8 cellular contexts compared by ENCODE assay signal in genomic region chr4:181301735-181302380, GRCh38.
DNase-seq lines count a peak whose midpoint lies in the region; ATAC-seq and TF ChIP-seq lines count a peak whose summit lies in the region.

No MANE protein-coding gene starts in this region.

- peak overlapping the region; percentile 59 for H2AFZ ChIP-seq in HCT116 (ENCODE audit: low read depth, low read length, poor library complexity, severe bottlenecking)

- POLR2A ChIA-PET in HCT116 (lab: Charles Lee): no interaction called here
- POLR2A ChIA-PET in activated CD4-positive, alpha-beta T cell treated with anti-CD3 and anti-CD28 coated beads, Interleukin-2, amount 10 ng/mL, durations not matched to agents 7 days and 5 days (lab: Charles Lee): no interaction called here

- H4K20me1 ChIP-seq in HCT116 (ENCODE audit: insufficient read depth): no peaks in the 10 kb centered on the region

- H3K27me3 Mint-ChIP-seq in activated T-cell treated with anti-CD3 and anti-CD28 coated beads, Interleukin-2, amount 50 U/mL, for 24 hours: no peaks in the 10 kb centered on the region
- H3K27me3 Mint-ChIP-seq in activated CD4-positive, alpha-beta T cell treated with anti-CD3 and anti-CD28 coated beads, Interleukin-2, amount 10 ng/mL, durations not matched to agents 7 days and 5 days: no peaks in the 10 kb centered on the region

- CTCF ChIA-PET in HCT116 (lab: Charles Lee): interaction anchor here (0.6 to 4.7 kb wide), 11 partner anchors 8 to 1624 kb away, joined by 3 to 50 read pairs (median 4); no protein-coding TSS in a partner anchor
- CTCF ChIA-PET in activated CD4-positive, alpha-beta T cell treated with anti-CD3 and anti-CD28 coated beads, Interleukin-2, amount 10 ng/mL, durations not matched to agents 7 days and 5 days (lab: Charles Lee): no interaction called here

- no peak overlapping the region for H3K27ac ChIP-seq in HCT116 (ENCODE audit: low read depth, low read length)

- H3K36me3 Mint-ChIP-seq in activated T-cell treated with anti-CD3 and anti-CD28 coated beads, Interleukin-2, amount 50 U/mL, for 24 hours (ENCODE audit: low read depth): no peaks in the 10 kb centered on the region
- no peaks in the 10 kb centered on the region for H3K36me3 Mint-ChIP-seq in activated CD4-positive, alpha-beta T cell treated with anti-CD3 and anti-CD28 coated beads, Interleukin-2, amount 10 ng/mL, durations not matched to agents 7 days and 5 days (ENCODE audit: low read depth)

- H3K36me3 ChIP-seq in HCT116 (ENCODE audit: control insufficient read depth in 1 of 2, insufficient read depth in 2 of 2, low read length in 2 of 2): no peaks in the 10 kb centered on the region

- H3K4me3 ChIP-seq in HCT116 (replicated peaks in 1 of 2; ENCODE audit: low read depth in 1 of 2, low read length in 2 of 2): no peak overlapping the region

- H3K9ac ChIP-seq in HCT116 (ENCODE audit: low read length): no peak overlapping the region

- BruUV-seq in HCT116 (replicated peaks; lab: Mats Ljungman, UMichigan): no TSS peak

- RAD21 ChIA-PET in HCT116 (lab: Charles Lee; ENCODE audit: low non-redundant PET in 1 of 2, low total read pairs in 2 of 2, uncharacterized antibody in 2 of 2, unreplicated experiment in 2 of 2): interaction anchor here (0.6 to 1.0 kb wide), 7 partner anchors 10 to 227 kb away, joined by 3 to 4 read pairs (median 3); no protein-coding TSS in a partner anchor

- H3K79me2 ChIP-seq in HCT116 (ENCODE audit: insufficient read depth, low read length): no peaks in the 10 kb centered on the region

- H3K4me3 Mint-ChIP-seq in activated T-cell treated with anti-CD3 and anti-CD28 coated beads, Interleukin-2, amount 50 U/mL, for 24 hours: no peak overlapping the region
- H3K4me3 Mint-ChIP-seq in activated CD4-positive, alpha-beta T cell treated with anti-CD3 and anti-CD28 coated beads, Interleukin-2, amount 10 ng/mL, durations not matched to agents 7 days and 5 days: no peak overlapping the region

- no peak for TF ChIP-seq POLR2A in HCT116 (IDR thresholded peaks at IDR 0.05; ENCODE audit: borderline replicate concordance, extremely low read depth, insufficient read depth, insufficient read length)

- no peaks in the 10 kb centered on the region for H3K4me1 Mint-ChIP-seq in activated T-cell treated with anti-CD3 and anti-CD28 coated beads, Interleukin-2, amount 50 U/mL, for 24 hours (ENCODE audit: low read depth)
- H3K4me1 Mint-ChIP-seq in activated CD4-positive, alpha-beta T cell treated with anti-CD3 and anti-CD28 coated beads, Interleukin-2, amount 10 ng/mL, durations not matched to agents 7 days and 5 days: no peaks in the 10 kb centered on the region

- H3K4me2 ChIP-seq in HCT116 (ENCODE audit: low read length): peak overlapping the region; percentile 43

- no peaks in the 10 kb centered on the region for H3K9me3 Mint-ChIP-seq in activated T-cell treated with anti-CD3 and anti-CD28 coated beads, Interleukin-2, amount 50 U/mL, for 24 hours
- H3K9me3 Mint-ChIP-seq in activated CD4-positive, alpha-beta T cell treated with anti-CD3 and anti-CD28 coated beads, Interleukin-2, amount 10 ng/mL, durations not matched to agents 7 days and 5 days: no peaks in the 10 kb centered on the region

- no peak overlapping the region for H3K27ac Mint-ChIP-seq in activated T-cell treated with anti-CD3 and anti-CD28 coated beads, Interleukin-2, amount 50 U/mL, for 24 hours
- no peak overlapping the region for H3K27ac Mint-ChIP-seq in activated CD4-positive, alpha-beta T cell treated with anti-CD3 and anti-CD28 coated beads, Interleukin-2, amount 10 ng/mL, durations not matched to agents 7 days and 5 days

- ATAC-seq in HCT116: peak; percentile 92
- ATAC-seq in left lobe of liver: peak; percentile 89
- no peak for ATAC-seq in GM21360 (IDR thresholded peaks at IDR 0.05; ENCODE audit: unreplicated experiment)

- TF ChIP-seq CTCF in HCT116 (IDR thresholded peaks at IDR 0.05 in 2 of 3, conservative IDR thresholded peaks at IDR 0.05 in 1 of 3; ENCODE audit: borderline replicate concordance in 1 of 3, insufficient read depth in 1 of 3, low read depth in 2 of 3, low read length in 2 of 3): peak; percentile 40 to 85 (median 75); a peak in 5 of 6 replicates

- no peaks in the 10 kb centered on the region for H3K4me1 ChIP-seq in HCT116 (ENCODE audit: control insufficient read depth in 1 of 2, insufficient read depth in 2 of 2, low read length in 2 of 2)

- DNase-seq in activated T-cell treated with anti-CD3 and anti-CD28 coated beads for 48 hours (ENCODE audit: low read depth) (peak; percentile 0), HCT116 (ENCODE audit: low read depth, low spot score) (peak; percentile 41), NCI-H1105 (lab: John Stamatoyannopoulos, UW) (peak; percentile 57), left lobe of liver (ENCODE audit: low spot score) (peak; percentile 48)
- no peak for DNase-seq in activated T-cell treated with anti-CD3 and anti-CD28 coated beads, Interleukin-2, amount 50 U/mL, for 24 hours
- DNase-seq in activated CD4-positive, alpha-beta T cell treated with anti-CD3 and anti-CD28 coated beads, Interleukin-2, amount 10 ng/mL, durations not matched to agents 7 days and 5 days: peak; percentile 20
- no peak for DNase-seq in activated effector memory CD4-positive, alpha-beta T cell treated with anti-CD3 and anti-CD28 coated beads, Interleukin-2, amount 50 U/mL, for 16 hours

- intact Hi-C loops in HCT116 (cut with micrococcal nuclease): loop anchor here (1.0 to 5.0 kb wide), 4 partner anchors 226 to 1625 kb away; no protein-coding TSS in a partner anchor

- no peaks in the 10 kb centered on the region for H3K9me3 ChIP-seq in HCT116 (ENCODE audit: control insufficient read depth in 1 of 2, insufficient read depth in 1 of 2, low read depth in 1 of 2, low read length in 2 of 2)

- peak; percentile 58 for TF ChIP-seq RAD21 in HCT116 (IDR thresholded peaks at IDR 0.05; ENCODE audit: low read depth)

- no peaks in the 10 kb centered on the region for H3K9me2 ChIP-seq in HCT116 (ENCODE audit: insufficient read depth)

- no peaks in the 10 kb centered on the region for H3K27me3 ChIP-seq in HCT116 (ENCODE audit: insufficient read depth, low read length)

TF ChIP-seq in HCT116, 20 proteins besides CTCF, POLR2A, EP300 and RAD21:
- TF ChIP-seq ELF1 (IDR thresholded peaks at IDR 0.05; ENCODE audit: borderline replicate concordance, low read depth) (no peak), ZBTB33 (IDR thresholded peaks at IDR 0.05; ENCODE audit: extremely low read depth, insufficient replicate concordance, low read length) (no peak)
TF ChIP-seq in HCT116: peak in this region for 0.

Comparison
In these comparisons a context has a peak if more than half of its experiments do, and no peak if none do; other contexts are left out.
1. DNase-seq: peak in activated T-cell treated with anti-CD3 and anti-CD28 coated beads for 48 hours (single experiment), HCT116 (single experiment), NCI-H1105 (single experiment), activated CD4-positive, alpha-beta T cell treated with anti-CD3 and anti-CD28 coated beads, Interleukin-2, amount 10 ng/mL, durations not matched to agents 7 days and 5 days (single experiment) and left lobe of liver (single experiment); none in activated T-cell treated with anti-CD3 and anti-CD28 coated beads, Interleukin-2, amount 50 U/mL, for 24 hours (single experiment) and activated effector memory CD4-positive, alpha-beta T cell treated with anti-CD3 and anti-CD28 coated beads, Interleukin-2, amount 50 U/mL, for 16 hours (single experiment).